8 cellular contexts compared by ENCODE assay signal in genomic region chr5:176658007-176658599, GRCh38. TPM values are rescaled to one million over a fixed set of nuclear protein-coding genes. Genes with fewer than 3 reads are reported as not detected.
DNase-seq lines count a peak whose midpoint lies in the region; ATAC-seq and TF ChIP-seq lines count a peak whose summit lies in the region.

No MANE protein-coding gene starts in this region.

- peak; percentile 41 for ATAC-seq in HG02759 (IDR thresholded peaks at IDR 0.05; ENCODE audit: unreplicated experiment)
- ATAC-seq in left lung, result peak; percentile 86
- ATAC-seq in HG02588 (IDR thresholded peaks at IDR 0.05; ENCODE audit: unreplicated experiment), result no peak

- no peak overlapping the region for H3K4me3 ChIP-seq in left lung

- H3K9me3 ChIP-seq in left lung, result no peaks in the 10 kb centered on the region

- H3K4me1 ChIP-seq in left lung, result peaks cover 9 to 25% of the 10 kb centered on the region in 2 donors

- peak; percentile 82 to 83 for TF ChIP-seq CTCF in left lung (IDR thresholded peaks at IDR 0.05)

- H3K27me3 ChIP-seq in left lung, result peaks cover 0 to 22% of the 10 kb centered on the region in 2 donors

- peaks cover 0 to 36% of the 10 kb centered on the region in 2 donors for H3K36me3 ChIP-seq in left lung

- DNase-seq in GDM1 (lab: John Stamatoyannopoulos, UW) (peak; percentile 30), NCI-H2171 (lab: John Stamatoyannopoulos, UW) (peak; percentile 36), cerebellum (ENCODE audit: low spot score) (peak; percentile 88), left lung (peak; percentile 64 to 83)
- peak; percentile 50 to 52 for DNase-seq in activated CD4-positive, alpha-beta T cell treated with anti-CD3 and anti-CD28 coated beads for 24 hours (ENCODE audit: low read depth in 2 of 2)
- peak; percentile 45 to 63 (median 53) for DNase-seq in stimulated activated CD4-positive, alpha-beta T cell treated with anti-CD3 and anti-CD28 coated beads, TNF-alpha, amount 100 ng/mL, for 24 hours (ENCODE audit: low read depth in 3 of 3)

- intact Hi-C loops in left lung (cut with DNase I), result no loop called here

- H3K27ac ChIP-seq in left lung, result peak overlapping the region in 1 of 2 donors; percentile 30

RNA-seq across cellular contexts. Expression of gene TSPAN17, which starts 10.8 kb away (rescaled TPM):
- 33.7 TPM for total RNA-seq in cerebellum
- 10 to 100 TPM; 38.7 to 48.3 TPM for total RNA-seq in left lung

RNA-seq across cellular contexts. Expression of gene EIF4E1B, which starts 27.6 kb away (rescaled TPM):
- total RNA-seq in cerebellum (0.27 TPM), left lung (not detected)

RNA-seq across cellular contexts. Expression of gene SNCB, which starts 27.8 kb away (rescaled TPM):
- 25.6 TPM for total RNA-seq in cerebellum
- total RNA-seq in left lung, result not detected

RNA-seq across cellular contexts. Expression of gene GPRIN1, which starts 48.1 kb away (rescaled TPM):
- total RNA-seq in cerebellum, result 38.9 TPM
- total RNA-seq in left lung, result 1 to 10 TPM; 2.1 to 2.6 TPM

Comparison
In these comparisons a context has a peak if more than half of its experiments do, and no peak if none do; other contexts are left out.
1. DNase-seq: peak in every context shown above with its lines; median percentile 88 in cerebellum; 74 in left lung; 53 in stimulated activated CD4-positive, alpha-beta T cell treated with anti-CD3 and anti-CD28 coated beads, TNF-alpha, amount 100 ng/mL, for 24 hours; 51 in activated CD4-positive, alpha-beta T cell treated with anti-CD3 and anti-CD28 coated beads for 24 hours; 36 in NCI-H2171; 30 in GDM1.
2. RNA of gene SNCB, which starts 27.8 kb away (total RNA-seq): 25.6 TPM in cerebellum (single experiment); not detected in left lung; every median in the first group is over 10 times any median in the second.